ENCODE assay signal across 8 cellular contexts in genomic region chr19:44003461-44004134, GRCh38. TPM values are rescaled to one million over a fixed set of nuclear protein-coding genes. Genes with fewer than 3 reads are reported as not detected.
DNase-seq lines count a peak whose midpoint lies in the region; ATAC-seq and TF ChIP-seq lines count a peak whose summit lies in the region.

No MANE protein-coding gene starts in this region.

- no peaks in the 10 kb centered on the region for H3F3A ChIP-seq in GM23338 (replicated peaks; ENCODE audit: low read depth)

- peak overlapping the region; percentile 93 for H3K4me3 Mint-ChIP-seq in GM23338

- in situ Hi-C loops in brain microvascular endothelial cell (cut with HindIII; ENCODE audit: low pct_ligation_motif_present, low sequenced_read_pairs): no loop called here

- H3K4me3 ChIP-seq in GM23338: peak overlapping the region; percentile 67
- peak overlapping the region; percentile 86 for H3K4me3 ChIP-seq in brain microvascular endothelial cell (ENCODE audit: low read depth, low read length)
- H3K4me3 ChIP-seq in stomach smooth muscle (ENCODE audit: low read length in 2 of 2): peak overlapping the region; percentile 86 to 99

- H3K9ac ChIP-seq in stomach smooth muscle (ENCODE audit: low read length in 2 of 2): peak overlapping the region; percentile 56 to 93

- peaks cover 6 to 8% of the 10 kb centered on the region in 2 donors for H3K9me3 ChIP-seq in stomach smooth muscle (ENCODE audit: control insufficient read depth in 2 of 2, low read length in 2 of 2)

- H3K27ac ChIP-seq in GM23338 (ENCODE audit: low read depth) (no peak overlapping the region), brain microvascular endothelial cell (no peak overlapping the region), stomach smooth muscle (ENCODE audit: low read length) (peak overlapping the region; percentile 60)

- H3K4me1 Mint-ChIP-seq in GM23338: peaks cover 9% of the 10 kb centered on the region

- H3K9me2 ChIP-seq in GM23338 (ENCODE audit: insufficient read depth): peaks cover 20% of the 10 kb centered on the region

- H2AFZ ChIP-seq in GM23338: peak overlapping the region; percentile 28

- H3K4me2 ChIP-seq in GM23338: peak overlapping the region; percentile 88

- DNase-seq in GF-D8 (lab: John Stamatoyannopoulos, UW): peak; percentile 19
- DNase-seq in GM23338 (ENCODE audit: low spot score): peak; percentile 33
- DNase-seq in NOMO-1 (lab: John Stamatoyannopoulos, UW; ENCODE audit: unreplicated experiment in 2 of 2): peak; percentile 14 to 71
- no peak for DNase-seq in brain microvascular endothelial cell
- peak; percentile 38 for DNase-seq in kidney glomerular epithelial cell (lab: John Stamatoyannopoulos, UW)
- no peak for DNase-seq in COLO829 (ENCODE audit: low spot score)
- no peak for DNase-seq in stimulated activated CD4-positive, alpha-beta T cell treated with anti-CD3 and anti-CD28 coated beads, Interleukin-12 subunit alpha, Interleukin-12 subunit beta, amount 100 ng/mL, for 4 hours

- TF ChIP-seq CTCF in GM23338 (conservative IDR thresholded peaks at IDR 0.05; ENCODE audit: low read depth in 2 of 2) (no peak), brain microvascular endothelial cell (IDR thresholded peaks at IDR 0.05; ENCODE audit: low read depth, low read length, missing control alignments) (no peak)

- peaks cover 12% of the 10 kb centered on the region for H3K9me3 Mint-ChIP-seq in GM23338

- no peak overlapping the region for H3K27ac Mint-ChIP-seq in GM23338

- 0 out of 2 replicates have a peak, but pooled peaks cover 8% of the 10 kb centered on the region for H3K79me2 ChIP-seq in GM23338 (replicated peaks; ENCODE audit: insufficient read depth)

- peaks cover 9% of the 10 kb centered on the region for H3K27me3 Mint-ChIP-seq in GM23338 (ENCODE audit: insufficient read depth, low read depth, poor library complexity)

- H3K36me3 Mint-ChIP-seq in GM23338 (ENCODE audit: low read depth): peaks cover 18% of the 10 kb centered on the region

- ATAC-seq in GM23338: peak; percentile 13

- no peaks in the 10 kb centered on the region for H3K4me1 ChIP-seq in GM23338 (ENCODE audit: insufficient read depth)
- peaks cover 14% of the 10 kb centered on the region for H3K4me1 ChIP-seq in stomach smooth muscle (ENCODE audit: control insufficient read depth, insufficient read depth, low read length)

- H3K36me3 ChIP-seq in GM23338 (ENCODE audit: insufficient read depth) (peaks cover 3% of the 10 kb centered on the region), brain microvascular endothelial cell (replicated peaks) (peaks cover 4% of the 10 kb centered on the region), stomach smooth muscle (ENCODE audit: control insufficient read depth in 2 of 2, insufficient read depth in 2 of 2, low read length in 2 of 2) (peaks cover 15 to 17% of the 10 kb centered on the region in 2 donors)

- H4K20me1 ChIP-seq in GM23338 (replicated peaks; ENCODE audit: insufficient read depth): no peaks in the 10 kb centered on the region

- H3K27me3 ChIP-seq in GM23338 (ENCODE audit: insufficient read depth): no peaks in the 10 kb centered on the region
- no peaks in the 10 kb centered on the region for H3K27me3 ChIP-seq in brain microvascular endothelial cell (replicated peaks)
- H3K27me3 ChIP-seq in stomach smooth muscle (ENCODE audit: control insufficient read depth in 1 of 2, insufficient read depth in 2 of 2, low read length in 2 of 2): no peaks in the 10 kb centered on the region

TF ChIP-seq in GM23338, 12 proteins besides CTCF, POLR2A, EP300 and RAD21 (continues in another document):
- TF ChIP-seq JUNB (IDR thresholded peaks at IDR 0.05; ENCODE audit: unreplicated experiment): no peak
- TF ChIP-seq REST (IDR thresholded peaks at IDR 0.05; ENCODE audit: unreplicated experiment): no peak
- TF ChIP-seq ZNF331 (CRISPR knock-in tag; IDR thresholded peaks at IDR 0.05; ENCODE audit: low read depth): no peak
- TF ChIP-seq NANOG (IDR thresholded peaks at IDR 0.05; ENCODE audit: borderline replicate concordance): no peak

RNA-seq across cellular contexts. Expression of gene ZNF230, which starts 0.8 kb away (rescaled TPM):
- total RNA-seq in GM23338 (2014; rRNA removed; shearing (Covaris generic)): 2.2 and 2.6 TPM in 2 replicates
- 1.8 and 1.9 TPM in 2 replicates for polyA plus RNA-seq in GM23338 (2016; fragmentation: Nextera tagmentation; extraction: Ambion mirVana)

RNA-seq across cellular contexts. Expression of gene ZNF155, which starts 19.6 kb away (rescaled TPM):
- total RNA-seq in GM23338 (2014; rRNA removed; shearing (Covaris generic)): 6.0 and 7.8 TPM in 2 replicates
- 2.9 and 3.8 TPM in 2 replicates for polyA plus RNA-seq in GM23338 (2016; fragmentation: Nextera tagmentation; extraction: Ambion mirVana)

RNA-seq across cellular contexts. Expression of gene ZNF222, which starts 21.6 kb away (rescaled TPM):
- total RNA-seq in GM23338 (2014; rRNA removed; shearing (Covaris generic)): 2.3 and 3.4 TPM in 2 replicates
- polyA plus RNA-seq in GM23338 (2016; fragmentation: Nextera tagmentation; extraction: Ambion mirVana): 2.6 and 2.8 TPM in 2 replicates

RNA-seq across cellular contexts. Expression of gene ZNF223, which starts 48.2 kb away (rescaled TPM):
- 5.8 and 8.2 TPM in 2 replicates for total RNA-seq in GM23338 (2014; rRNA removed; shearing (Covaris generic))
- polyA plus RNA-seq in GM23338 (2016; fragmentation: Nextera tagmentation; extraction: Ambion mirVana): 3.3 TPM in 2 replicates

RNA-seq across cellular contexts. Expression of gene ZNF221, which starts 52.6 kb away (rescaled TPM):
- total RNA-seq in GM23338 (2014; rRNA removed; shearing (Covaris generic)): 9.2 and 14.0 TPM in 2 replicates
- 1.5 and 1.6 TPM in 2 replicates for polyA plus RNA-seq in GM23338 (2016; fragmentation: Nextera tagmentation; extraction: Ambion mirVana)

Comparison
In these comparisons a context has a peak if more than half of its experiments do, and no peak if none do; other contexts are left out.
1. DNase-seq: peak in GF-D8 (single experiment), GM23338 (single experiment), NOMO-1 (2 of 2) and kidney glomerular epithelial cell (single experiment); none in brain microvascular endothelial cell (single experiment), COLO829 (single experiment) and stimulated activated CD4-positive, alpha-beta T cell treated with anti-CD3 and anti-CD28 coated beads, Interleukin-12 subunit alpha, Interleukin-12 subunit beta, amount 100 ng/mL, for 4 hours (single experiment).
2. Peak in every context shown above with its lines, with median percentiles within 50 percentile points of each other: H3K4me3 ChIP-seq.